ENCODE assay signal across 9 cellular contexts in the genomic region with DNA sequence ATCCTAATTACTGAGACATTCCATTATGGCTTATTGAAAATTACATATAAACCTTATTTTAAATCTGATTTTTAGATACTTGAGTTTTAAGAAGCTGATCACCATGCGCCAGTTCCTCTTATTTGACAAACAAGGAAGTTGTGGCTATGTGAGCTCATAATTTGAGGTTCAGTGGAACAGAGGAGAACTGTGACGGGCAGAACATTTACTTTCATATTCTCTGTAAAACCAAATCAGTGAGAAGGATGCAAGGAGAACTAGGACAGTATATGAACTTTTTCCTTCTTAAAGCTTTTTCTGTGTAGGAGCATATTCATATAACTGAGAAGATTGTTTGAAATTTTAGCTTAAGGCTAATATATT. TPM values are rescaled to one million over a fixed set of nuclear protein-coding genes. Genes with fewer than 3 reads are reported as not detected.
A peak's percentile ranks its signal among the peaks of the same experiment; 100 is the strongest.
DNase-seq lines count a peak whose midpoint lies in the region; ATAC-seq and TF ChIP-seq lines count a peak whose summit lies in the region.
"Had no signal": no experiment of that assay in that cellular context is flagged by ENCODE, and none has a peak within 500 bp of the region (broad histone marks: within the 10 kb centered on the region; RNA-seq: fewer than 3 reads in every experiment).

No MANE protein-coding gene starts in this region.

- H3K4me1 ChIP-seq in Karpas-422 (ENCODE audit: low read length) (peaks cover 61% of the 10 kb centered on the region), colonic mucosa (no peaks in the 10 kb centered on the region), ascending aorta (no peaks in the 10 kb centered on the region)
- H3K4me1 ChIP-seq: SJSA1 had no signal

- TF ChIP-seq CTCF in colonic mucosa (IDR thresholded peaks at IDR 0.05) (no peak), ascending aorta (IDR thresholded peaks at IDR 0.05) (no peak)

- DNase-seq in Karpas-422 (peak; percentile 91), colonic mucosa (peak; percentile 28), ascending aorta (ENCODE audit: low spot score in 2 of 2) (no peak), NCI-H128 (lab: John Stamatoyannopoulos, UW; ENCODE audit: unreplicated experiment) (no peak)
- no peak for DNase-seq in activated effector memory CD4-positive, alpha-beta T cell treated with Interleukin-2 at 50 U/mL for 16 hours

- peak; percentile 71 for ATAC-seq in GM18858 (IDR thresholded peaks at IDR 0.05; ENCODE audit: unreplicated experiment)
- peak; percentile 85 for ATAC-seq in GM21576 (IDR thresholded peaks at IDR 0.05; ENCODE audit: unreplicated experiment)
- ATAC-seq: gastrocnemius medialis had no signal

- no peak overlapping the region for H2AFZ ChIP-seq in Karpas-422 (ENCODE audit: low read length)

- peak overlapping the region; percentile 89 for H3K4me2 ChIP-seq in Karpas-422 (ENCODE audit: low read depth, low read length, poor library complexity, severe bottlenecking)

- H3K9me3 ChIP-seq in Karpas-422 (ENCODE audit: low read length) (no peaks in the 10 kb centered on the region), colonic mucosa (no peaks in the 10 kb centered on the region), ascending aorta (no peaks in the 10 kb centered on the region)
- H3K9me3 ChIP-seq: gastrocnemius medialis, SJSA1 had no signal

- H3K4me3 ChIP-seq in Karpas-422 (ENCODE audit: low read length) (peak overlapping the region; percentile 57), colonic mucosa (no peak overlapping the region), ascending aorta (no peak overlapping the region)
- H3K4me3 ChIP-seq: gastrocnemius medialis, SJSA1 had no signal

- H3K36me3 ChIP-seq in Karpas-422 (ENCODE audit: insufficient read depth, low read length): 0 out of 2 replicates have a peak, but pooled peaks cover 3% of the 10 kb centered on the region
- no peaks in the 10 kb centered on the region for H3K36me3 ChIP-seq in colonic mucosa
- H3K36me3 ChIP-seq in ascending aorta: no peaks in the 10 kb centered on the region
- H3K36me3 ChIP-seq: gastrocnemius medialis, SJSA1 had no signal

- peak overlapping the region; percentile 55 for H3K9ac ChIP-seq in Karpas-422 (ENCODE audit: low read length)
- H3K9ac ChIP-seq in colonic mucosa (ENCODE audit: low read depth in 2 of 2, low read length in 2 of 2): no peak overlapping the region

- intact Hi-C loops in colonic mucosa (cut with DNase I) (no loop called here), ascending aorta (cut with DNase I) (no loop called here)

- H3K27ac ChIP-seq in Karpas-422 (ENCODE audit: low read length): peak overlapping the region; percentile 90
- no peak overlapping the region for H3K27ac ChIP-seq in colonic mucosa
- no peak overlapping the region for H3K27ac ChIP-seq in ascending aorta
- H3K27ac ChIP-seq: gastrocnemius medialis, SJSA1 had no signal

- H3K79me2 ChIP-seq in Karpas-422 (ENCODE audit: low read length): peaks cover 97% of the 10 kb centered on the region

- H3K27me3 ChIP-seq in Karpas-422 (ENCODE audit: low read length) (no peaks in the 10 kb centered on the region), colonic mucosa (no peaks in the 10 kb centered on the region), ascending aorta (no peaks in the 10 kb centered on the region)
- H3K27me3 ChIP-seq: gastrocnemius medialis, SJSA1 had no signal

- no peaks in the 10 kb centered on the region for H3K9me2 ChIP-seq in Karpas-422 (replicated peaks; ENCODE audit: insufficient read depth, low read length)

- peaks cover 31% of the 10 kb centered on the region; the same call in 1 of the 2 replicates for H4K20me1 ChIP-seq in Karpas-422 (ENCODE audit: insufficient read depth, low read depth, low read length)

RNA-seq across cellular contexts. Expression of gene STIM2, which starts 25.3 kb away (rescaled TPM):
- 96.4 and 203 TPM in 2 replicates for total RNA-seq in Karpas-422 (2014; rRNA removed; shearing (Covaris generic); ENCODE audit: low replicate concordance)
- total RNA-seq in colonic mucosa (10 to 100 TPM; 20.7 to 30.3 TPM), ascending aorta (17.2 TPM)

Comparison
In these comparisons a context has a peak if more than half of its experiments do, and no peak if none do; other contexts are left out.
1. DNase-seq: peak in Karpas-422 (single experiment) and colonic mucosa (single experiment); none in ascending aorta (0 of 2), activated effector memory CD4-positive, alpha-beta T cell treated with Interleukin-2 at 50 U/mL for 16 hours (single experiment) and NCI-H128 (single experiment).